Comparison of ENCODE assay signal across 1 cellular context in the genomic region with DNA sequence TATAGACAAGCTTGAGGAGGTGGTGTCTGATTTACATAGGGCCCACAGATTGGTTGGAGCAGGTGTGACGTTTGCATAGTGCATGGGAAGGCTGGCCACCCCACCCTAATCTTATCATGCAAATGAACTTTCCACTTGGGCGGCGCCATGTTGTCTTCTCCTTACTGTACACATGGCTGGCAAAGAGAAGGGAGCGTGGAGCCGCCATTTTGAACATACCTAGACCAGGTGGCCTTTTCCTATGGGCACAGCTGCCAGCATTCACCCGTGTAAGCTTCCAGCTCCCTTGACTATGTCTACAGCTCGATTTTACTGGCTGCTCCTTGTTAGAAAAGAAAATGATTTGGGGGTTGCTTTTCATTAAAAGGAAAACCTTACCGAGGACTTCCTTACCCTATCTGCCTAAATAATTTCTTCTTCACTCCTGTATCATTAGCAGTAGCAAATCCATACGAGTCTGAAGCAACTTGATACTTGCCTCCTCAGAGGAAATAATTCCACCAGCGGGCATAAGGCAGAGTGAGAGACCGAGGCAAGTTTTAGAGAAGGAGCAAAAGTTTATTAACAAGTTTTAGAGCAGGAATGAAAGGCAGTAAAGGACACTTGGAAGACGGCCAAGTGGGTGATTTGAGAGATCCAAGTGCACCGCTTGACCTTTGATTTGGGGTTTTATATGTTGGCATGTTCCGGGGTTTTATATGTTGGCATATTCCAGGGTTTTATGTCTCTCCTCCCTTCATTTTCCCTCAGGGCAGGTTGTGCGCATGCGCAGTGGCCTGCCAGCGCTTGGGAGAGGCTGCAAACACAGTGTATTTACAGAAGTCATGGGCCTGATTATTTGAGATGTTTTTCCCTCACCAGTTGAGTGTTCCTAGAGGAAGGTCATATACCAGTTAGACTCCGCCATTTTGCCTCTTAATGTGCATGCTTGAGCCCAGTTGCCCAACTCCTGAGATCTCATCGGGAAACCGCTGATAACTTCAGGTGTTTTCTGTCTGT.
TF ChIP-seq lines count a peak whose summit lies in the region.

No MANE protein-coding gene starts in this region.

TF ChIP-seq in K562, 482 proteins besides CTCF, POLR2A, EP300 and RAD21 (continued from another document):
- TF ChIP-seq, protein P1, sequence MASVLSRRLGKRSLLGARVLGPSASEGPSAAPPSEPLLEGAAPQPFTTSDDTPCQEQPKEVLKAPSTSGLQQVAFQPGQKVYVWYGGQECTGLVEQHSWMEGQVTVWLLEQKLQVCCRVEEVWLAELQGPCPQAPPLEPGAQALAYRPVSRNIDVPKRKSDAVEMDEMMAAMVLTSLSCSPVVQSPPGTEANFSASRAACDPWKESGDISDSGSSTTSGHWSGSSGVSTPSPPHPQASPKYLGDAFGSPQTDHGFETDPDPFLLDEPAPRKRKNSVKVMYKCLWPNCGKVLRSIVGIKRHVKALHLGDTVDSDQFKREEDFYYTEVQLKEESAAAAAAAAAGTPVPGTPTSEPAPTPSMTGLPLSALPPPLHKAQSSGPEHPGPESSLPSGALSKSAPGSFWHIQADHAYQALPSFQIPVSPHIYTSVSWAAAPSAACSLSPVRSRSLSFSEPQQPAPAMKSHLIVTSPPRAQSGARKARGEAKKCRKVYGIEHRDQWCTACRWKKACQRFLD (CRISPR knock-in tag; IDR thresholded peaks at IDR 0.05), result peak; percentile 51; the same call in 1 of the 2 replicates
- TF ChIP-seq, protein P2, sequence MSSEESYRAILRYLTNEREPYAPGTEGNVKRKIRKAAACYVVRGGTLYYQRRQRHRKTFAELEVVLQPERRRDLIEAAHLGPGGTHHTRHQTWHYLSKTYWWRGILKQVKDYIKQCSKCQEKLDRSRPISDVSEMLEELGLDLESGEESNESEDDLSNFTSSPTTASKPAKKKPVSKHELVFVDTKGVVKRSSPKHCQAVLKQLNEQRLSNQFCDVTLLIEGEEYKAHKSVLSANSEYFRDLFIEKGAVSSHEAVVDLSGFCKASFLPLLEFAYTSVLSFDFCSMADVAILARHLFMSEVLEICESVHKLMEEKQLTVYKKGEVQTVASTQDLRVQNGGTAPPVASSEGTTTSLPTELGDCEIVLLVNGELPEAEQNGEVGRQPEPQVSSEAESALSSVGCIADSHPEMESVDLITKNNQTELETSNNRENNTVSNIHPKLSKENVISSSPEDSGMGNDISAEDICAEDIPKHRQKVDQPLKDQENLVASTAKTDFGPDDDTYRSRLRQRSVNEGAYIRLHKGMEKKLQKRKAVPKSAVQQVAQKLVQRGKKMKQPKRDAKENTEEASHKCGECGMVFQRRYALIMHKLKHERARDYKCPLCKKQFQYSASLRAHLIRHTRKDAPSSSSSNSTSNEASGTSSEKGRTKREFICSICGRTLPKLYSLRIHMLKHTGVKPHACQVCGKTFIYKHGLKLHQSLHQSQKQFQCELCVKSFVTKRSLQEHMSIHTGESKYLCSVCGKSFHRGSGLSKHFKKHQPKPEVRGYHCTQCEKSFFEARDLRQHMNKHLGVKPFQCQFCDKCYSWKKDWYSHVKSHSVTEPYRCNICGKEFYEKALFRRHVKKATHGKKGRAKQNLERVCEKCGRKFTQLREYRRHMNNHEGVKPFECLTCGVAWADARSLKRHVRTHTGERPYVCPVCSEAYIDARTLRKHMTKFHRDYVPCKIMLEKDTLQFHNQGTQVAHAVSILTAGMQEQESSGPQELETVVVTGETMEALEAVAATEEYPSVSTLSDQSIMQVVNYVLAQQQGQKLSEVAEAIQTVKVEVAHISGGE (CRISPR knock-in tag; IDR thresholded peaks at IDR 0.05), result peak in 1 of 3 experiments; percentile 48; a peak in 1 of 6 replicates
- TF ChIP-seq POLR2H (tag; IDR thresholded peaks at IDR 0.05; ENCODE audit: low read depth) (peak; percentile 95), CBX1 (IDR thresholded peaks at IDR 0.05; ENCODE audit: low read depth) (0 out of 2 replicates have a peak, but pooled peaks have one; percentile 7), CBX3 (IDR thresholded peaks at IDR 0.05; ENCODE audit: borderline replicate concordance in 1 of 2, low read length in 2 of 2) (peak in 1 of 2 experiments; percentile 45; a peak in 1 of 3 replicates), DPF2 (IDR thresholded peaks at IDR 0.05) (0 out of 2 replicates have a peak, but pooled peaks have one; percentile 25), SRSF7 (optimal IDR thresholded peaks at IDR 0.05; ENCODE audit: low read depth, low read length) (no peak), SOX6 (IDR thresholded peaks at IDR 0.05) (no peak; the same call in 1 of the 2 replicates), HDAC2 (IDR thresholded peaks at IDR 0.05) (no peak), CXXC5 (CRISPR knock-in tag; IDR thresholded peaks at IDR 0.05) (peak; percentile 31; the same call in 1 of the 2 replicates), ARHGAP35 (IDR thresholded peaks at IDR 0.05; ENCODE audit: partially characterized antibody) (no peak), GABPB1 (CRISPR knock-in tag; IDR thresholded peaks at IDR 0.05) (peak; percentile 32; the same call in 1 of the 2 replicates), PYGO2 (tag; IDR thresholded peaks at IDR 0.05) (peak; percentile 21; the same call in 1 of the 2 replicates), TAF9B (IDR thresholded peaks at IDR 0.05; ENCODE audit: partially characterized antibody) (peak; percentile 8), FOXA1 (IDR thresholded peaks at IDR 0.05; ENCODE audit: borderline replicate concordance) (no peak), DMBX1 (CRISPR knock-in tag; IDR thresholded peaks at IDR 0.05; ENCODE audit: borderline replicate concordance) (peak; percentile 61; the same call in 1 of the 2 replicates), NRF1 (conservative IDR thresholded peaks at IDR 0.05 in 1 of 2, IDR thresholded peaks at IDR 0.05 in 1 of 2) (peak; percentile 65 to 72), KLF1 (tag; IDR thresholded peaks at IDR 0.05) (no peak)
- TF ChIP-seq, protein P3, sequence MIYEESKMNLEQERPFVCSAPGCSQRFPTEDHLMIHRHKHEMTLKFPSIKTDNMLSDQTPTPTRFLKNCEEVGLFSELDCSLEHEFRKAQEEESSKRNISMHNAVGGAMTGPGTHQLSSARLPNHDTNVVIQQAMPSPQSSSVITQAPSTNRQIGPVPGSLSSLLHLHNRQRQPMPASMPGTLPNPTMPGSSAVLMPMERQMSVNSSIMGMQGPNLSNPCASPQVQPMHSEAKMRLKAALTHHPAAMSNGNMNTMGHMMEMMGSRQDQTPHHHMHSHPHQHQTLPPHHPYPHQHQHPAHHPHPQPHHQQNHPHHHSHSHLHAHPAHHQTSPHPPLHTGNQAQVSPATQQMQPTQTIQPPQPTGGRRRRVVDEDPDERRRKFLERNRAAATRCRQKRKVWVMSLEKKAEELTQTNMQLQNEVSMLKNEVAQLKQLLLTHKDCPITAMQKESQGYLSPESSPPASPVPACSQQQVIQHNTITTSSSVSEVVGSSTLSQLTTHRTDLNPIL (CRISPR knock-in tag; IDR thresholded peaks at IDR 0.05), result no peak
